8 cellular contexts compared by ENCODE assay signal in the genomic region with DNA sequence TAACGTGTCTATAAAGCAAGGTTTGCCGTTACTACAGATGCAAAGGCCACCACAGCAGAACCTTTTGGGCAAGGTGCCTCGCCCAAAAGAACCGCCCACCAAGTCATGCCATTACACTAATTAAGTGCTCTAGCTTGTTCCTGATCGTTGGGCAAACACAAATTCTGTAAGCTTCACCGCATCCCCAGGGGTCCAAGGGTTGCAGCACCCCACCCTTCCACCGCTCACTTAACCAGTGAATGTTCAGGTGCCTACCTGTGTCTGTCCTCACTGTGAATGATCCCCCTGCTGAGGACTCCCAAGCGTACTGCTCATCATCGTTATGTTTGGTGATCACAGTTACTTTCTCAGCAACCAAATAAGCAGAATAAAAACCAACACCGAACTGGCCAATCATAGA. TPM values are rescaled to one million over a fixed set of nuclear protein-coding genes. Genes with fewer than 3 reads are reported as not detected.
DNase-seq lines count a peak whose midpoint lies in the region; ATAC-seq and TF ChIP-seq lines count a peak whose summit lies in the region.

No MANE protein-coding gene starts in this region.

- no peak for ATAC-seq in heart right ventricle
- ATAC-seq in left cardiac atrium = no peak
- ATAC-seq in memory B cell (ENCODE audit: low read depth) = no peak
- ATAC-seq in foreskin keratinocyte = no peak

- H3K27me3 ChIP-seq in heart right ventricle = no peaks in the 10 kb centered on the region
- no peaks in the 10 kb centered on the region for H3K27me3 ChIP-seq in uterus
- H3K27me3 ChIP-seq in foreskin keratinocyte = no peaks in the 10 kb centered on the region

- H3K4me3 ChIP-seq in heart right ventricle (peak overlapping the region; percentile 72 to 99 (median 86)), astrocyte of the spinal cord (ENCODE audit: low read depth, low read length) (peak overlapping the region; percentile 80), uterus (peak overlapping the region; percentile 64 to 96)

- intact Hi-C loops in heart right ventricle (cut with DNase I) (loop anchor here in 5 of 10 donors (5.0 to 10.0 kb wide), 5 partner anchors 38 to 229 kb away; a partner anchor contains a TSS), left cardiac atrium (cut with DNase I) (loop anchor here in 1 of 2 donors (5.0 kb wide), 2 partner anchors 113 to 232 kb away; a partner anchor contains a TSS), uterus (cut with DNase I; ENCODE audit: low total_unique reads) (loop anchor here (5.0 kb wide), 2 partner anchors 123 to 323 kb away; a partner anchor contains a TSS)

- H3K36me3 Mint-ChIP-seq in memory B cell = peaks cover 36% of the 10 kb centered on the region

- H3K27ac Mint-ChIP-seq in memory B cell = peak overlapping the region; percentile 96

- no peaks in the 10 kb centered on the region for H3K9me3 Mint-ChIP-seq in memory B cell

- H3K4me1 Mint-ChIP-seq in memory B cell = peaks cover 38% of the 10 kb centered on the region

- 29 to 34% methylated on average over 10 of the region's 10 CpGs for WGBS in heart right ventricle, 2 donors

- H3K4me1 ChIP-seq in heart right ventricle = peaks cover 5 to 62% (median 59%) of the 10 kb centered on the region in 9 donors
- H3K4me1 ChIP-seq in uterus = peaks cover 17 to 19% of the 10 kb centered on the region in 2 donors
- H3K4me1 ChIP-seq in foreskin keratinocyte = peaks cover 24% of the 10 kb centered on the region

- H3K36me3 ChIP-seq in heart right ventricle (peaks cover 0 to 56% (median 52%) of the 10 kb centered on the region in 9 donors), uterus (no peaks in the 10 kb centered on the region)

- H3K27me3 Mint-ChIP-seq in memory B cell = no peaks in the 10 kb centered on the region

- peak overlapping the region in 7 of 10 donors; percentile 99 to 100 (median 100) for H3K27ac ChIP-seq in heart right ventricle
- H3K27ac ChIP-seq in uterus = peak overlapping the region; percentile 98 to 100
- H3K27ac ChIP-seq in foreskin keratinocyte = no peak overlapping the region

- TF ChIP-seq POLR2A in uterus (IDR thresholded peaks at IDR 0.05) = no peak

- in situ Hi-C loops in astrocyte of the spinal cord (cut with HindIII; ENCODE audit: low sequenced_read_pairs) = no loop called here

- H3K9me3 ChIP-seq in heart right ventricle (no peaks in the 10 kb centered on the region), uterus (no peaks in the 10 kb centered on the region)

- peak overlapping the region; percentile 90 for H3K4me3 Mint-ChIP-seq in memory B cell

- DNase-seq in heart right ventricle (no peak), left cardiac atrium (no peak), astrocyte of the spinal cord (ENCODE audit: low read depth, low spot score) (no peak), memory B cell (ENCODE audit: low spot score in 2 of 2) (no peak), uterus (no peak), inferior parietal cortex (ENCODE audit: extremely low spot score) (no peak), foreskin keratinocyte (no peak)
- no peak for DNase-seq in stimulated activated CD4-positive, alpha-beta T cell treated with anti-CD3 and anti-CD28 coated beads, Interleukin-4, amount 100 ng/mL, for 24 hours

- TF ChIP-seq CTCF in heart right ventricle (IDR thresholded peaks at IDR 0.05) (no peak), astrocyte of the spinal cord (IDR thresholded peaks at IDR 0.05; ENCODE audit: low read depth, low read length) (no peak), uterus (IDR thresholded peaks at IDR 0.05) (no peak), foreskin keratinocyte (conservative IDR thresholded peaks at IDR 0.05) (no peak)

RNA-seq across cellular contexts. Expression of a gene that starts 1.3 kb away (rescaled TPM):
- total RNA-seq in heart right ventricle (100 to 1,000 TPM; 315 to 501 (median 402) TPM), left cardiac atrium (100 to 1,000 TPM; 395 to 505 TPM), uterus (100 to 1,000 TPM; 208 to 800 (median 247) TPM), foreskin keratinocyte (675 and 933 TPM in 2 replicates)
- polyA plus RNA-seq in heart right ventricle (100 to 1,000 TPM; 525 to 612 TPM), foreskin keratinocyte (477 and 673 TPM in 2 replicates)

RNA-seq across cellular contexts. Expression of a gene that starts 54.2 kb away (rescaled TPM):
- total RNA-seq in heart right ventricle (10 to 100 TPM; 19.0 to 28.0 (median 20.6) TPM), left cardiac atrium (10 to 100 TPM; 23.3 to 23.7 TPM), uterus (10 to 100 TPM; 45.9 to 81.8 (median 53.7) TPM), foreskin keratinocyte (16.7 and 18.1 TPM in 2 replicates)
- polyA plus RNA-seq in heart right ventricle (10 to 100 TPM; 10.7 to 16.4 TPM), foreskin keratinocyte (9.3 and 11.0 TPM in 2 replicates)
